In the genomic region with DNA sequence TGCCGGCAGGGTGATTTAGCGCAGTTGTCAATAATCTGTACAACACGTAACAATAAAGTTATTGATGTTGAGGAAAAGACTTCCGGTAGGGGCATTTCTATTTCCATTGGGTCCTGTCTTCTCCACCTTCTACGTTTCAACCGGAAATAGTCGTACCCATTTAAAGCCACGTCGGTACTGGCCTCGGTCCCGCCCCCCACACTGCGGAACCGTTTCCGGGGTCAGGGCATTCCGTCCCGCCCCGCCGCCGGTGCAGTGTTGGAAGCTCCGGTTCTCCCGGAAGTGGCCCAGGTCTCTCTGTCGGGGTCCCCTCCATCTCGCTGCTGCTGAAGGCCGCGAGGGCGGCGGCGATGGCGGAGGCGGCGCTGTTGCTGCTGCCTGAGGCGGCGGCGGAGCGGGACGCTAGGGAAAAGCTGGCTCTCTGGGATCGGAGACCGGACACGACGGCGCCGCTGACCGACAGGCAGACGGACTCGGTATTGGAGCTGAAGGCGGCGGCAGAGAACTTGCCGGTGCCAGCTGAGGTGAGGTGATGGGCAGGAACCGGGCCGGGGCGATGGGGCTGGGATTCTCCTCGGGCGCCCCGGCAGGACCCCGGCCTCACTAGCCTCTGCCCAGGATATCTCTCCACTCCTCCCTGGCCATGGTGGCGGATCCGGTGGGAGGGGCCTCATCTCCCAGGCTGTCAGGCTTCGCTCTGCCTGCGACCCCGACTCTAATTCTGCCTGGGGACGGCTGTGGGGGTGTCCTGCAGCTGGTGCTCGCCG, we compare ENCODE assay signal across 8 cellular contexts. TPM values are rescaled to one million over a fixed set of nuclear protein-coding genes. Genes with fewer than 3 reads are reported as not detected.
DNase-seq lines count a peak whose midpoint lies in the region; ATAC-seq and TF ChIP-seq lines count a peak whose summit lies in the region.

A gene with protein sequence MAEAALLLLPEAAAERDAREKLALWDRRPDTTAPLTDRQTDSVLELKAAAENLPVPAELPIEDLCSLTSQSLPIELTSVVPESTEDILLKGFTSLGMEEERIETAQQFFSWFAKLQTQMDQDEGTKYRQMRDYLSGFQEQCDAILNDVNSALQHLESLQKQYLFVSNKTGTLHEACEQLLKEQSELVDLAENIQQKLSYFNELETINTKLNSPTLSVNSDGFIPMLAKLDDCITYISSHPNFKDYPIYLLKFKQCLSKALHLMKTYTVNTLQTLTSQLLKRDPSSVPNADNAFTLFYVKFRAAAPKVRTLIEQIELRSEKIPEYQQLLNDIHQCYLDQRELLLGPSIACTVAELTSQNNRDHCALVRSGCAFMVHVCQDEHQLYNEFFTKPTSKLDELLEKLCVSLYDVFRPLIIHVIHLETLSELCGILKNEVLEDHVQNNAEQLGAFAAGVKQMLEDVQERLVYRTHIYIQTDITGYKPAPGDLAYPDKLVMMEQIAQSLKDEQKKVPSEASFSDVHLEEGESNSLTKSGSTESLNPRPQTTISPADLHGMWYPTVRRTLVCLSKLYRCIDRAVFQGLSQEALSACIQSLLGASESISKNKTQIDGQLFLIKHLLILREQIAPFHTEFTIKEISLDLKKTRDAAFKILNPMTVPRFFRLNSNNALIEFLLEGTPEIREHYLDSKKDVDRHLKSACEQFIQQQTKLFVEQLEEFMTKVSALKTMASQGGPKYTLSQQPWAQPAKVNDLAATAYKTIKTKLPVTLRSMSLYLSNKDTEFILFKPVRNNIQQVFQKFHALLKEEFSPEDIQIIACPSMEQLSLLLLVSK (plus strand): TSS at position 253 of the 767 bp plus-strand sequence. CDS start 98 bp downstream, at position 351.

- peak within 1 kb of the TSS; percentile 88 for H3K4me3 ChIP-seq in LNCaP clone FGC (ENCODE audit: low read depth, low read length)

- POLR2A ChIA-PET in RWPE1 (lab: Yijun Ruan, JAX; ENCODE audit: low non-redundant PET): no interaction called here

- DNase-seq in EL: peak; percentile 97
- DNase-seq in GOT3 (lab: John Stamatoyannopoulos, UW): peak; percentile 72
- peak; percentile 96 for DNase-seq in LNCaP clone FGC (ENCODE audit: low read depth)
- DNase-seq in RWPE1 (ENCODE audit: low spot score): peak; percentile 98
- DNase-seq in fibroblast of gingiva (ENCODE audit: low read depth): peak; percentile 98
- peak; percentile 95 for DNase-seq in naive B cell

- H3K9me3 Mint-ChIP-seq in activated T-helper 17 cell treated with anti-CD3 and anti-CD28 coated beads, Interleukin-2, amount 50 U/mL, for 72 hours: no peaks in the 10 kb centered on the region
- H3K9me3 Mint-ChIP-seq in naive B cell: no peaks in the 10 kb centered on the region
- H3K9me3 Mint-ChIP-seq in stimulated activated memory B cell treated with anti-CD40 and anti-IgM and Interleukin-4, amounts not matched to agents 10 μg/mL and 1 μg/mL and 100 μg/mL, for 72 hours: no peaks in the 10 kb centered on the region

- H3K4me1 Mint-ChIP-seq in activated T-helper 17 cell treated with anti-CD3 and anti-CD28 coated beads, Interleukin-2, amount 50 U/mL, for 72 hours: peaks cover 28% of the 10 kb centered on the region
- peaks cover 33 to 47% (median 39%) of the 10 kb centered on the region in 3 donors for H3K4me1 Mint-ChIP-seq in naive B cell
- H3K4me1 Mint-ChIP-seq in stimulated activated memory B cell treated with anti-CD40 and anti-IgM and Interleukin-4, amounts not matched to agents 10 μg/mL and 1 μg/mL and 100 μg/mL, for 72 hours: peaks cover 40% of the 10 kb centered on the region

- peak within 1 kb of the TSS; percentile 94 for H3K27ac ChIP-seq in RWPE1

- CTCF ChIA-PET in RWPE1 (lab: Yijun Ruan, JAX): interaction anchor here (0.6 to 0.8 kb wide), 3 partner anchors 16 to 47 kb away, joined by 3 to 5 read pairs (median 4); no protein-coding TSS in a partner anchor

- H3K4me3 Mint-ChIP-seq in activated T-helper 17 cell treated with anti-CD3 and anti-CD28 coated beads, Interleukin-2, amount 50 U/mL, for 72 hours: peak within 1 kb of the TSS; percentile 97
- peak within 1 kb of the TSS; percentile 92 to 96 (median 94) for H3K4me3 Mint-ChIP-seq in naive B cell
- peak within 1 kb of the TSS; percentile 91 for H3K4me3 Mint-ChIP-seq in stimulated activated memory B cell treated with anti-CD40 and anti-IgM and Interleukin-4, amounts not matched to agents 10 μg/mL and 1 μg/mL and 100 μg/mL, for 72 hours

- peaks cover 18% of the 10 kb centered on the region for H3K36me3 Mint-ChIP-seq in activated T-helper 17 cell treated with anti-CD3 and anti-CD28 coated beads, Interleukin-2, amount 50 U/mL, for 72 hours (ENCODE audit: low read depth)
- H3K36me3 Mint-ChIP-seq in naive B cell: no peaks in the 10 kb centered on the region
- H3K36me3 Mint-ChIP-seq in stimulated activated memory B cell treated with anti-CD40 and anti-IgM and Interleukin-4, amounts not matched to agents 10 μg/mL and 1 μg/mL and 100 μg/mL, for 72 hours: peaks cover 4% of the 10 kb centered on the region

- H3K27me3 Mint-ChIP-seq in activated T-helper 17 cell treated with anti-CD3 and anti-CD28 coated beads, Interleukin-2, amount 50 U/mL, for 72 hours: no peaks in the 10 kb centered on the region
- no peaks in the 10 kb centered on the region for H3K27me3 Mint-ChIP-seq in naive B cell
- H3K27me3 Mint-ChIP-seq in stimulated activated memory B cell treated with anti-CD40 and anti-IgM and Interleukin-4, amounts not matched to agents 10 μg/mL and 1 μg/mL and 100 μg/mL, for 72 hours: peaks cover under 1% of the 10 kb centered on the region

- peak; percentile 98 for ATAC-seq in activated T-helper 17 cell treated with anti-CD3 and anti-CD28 coated beads, Interleukin-2, amount 50 U/mL, for 72 hours (replicated peaks)
- peak; percentile 94 for ATAC-seq in naive B cell (ENCODE audit: low read depth in 2 of 2)
- ATAC-seq in stimulated activated memory B cell treated with anti-CD40 and anti-IgM and Interleukin-4, amounts not matched to agents 10 μg/mL and 1 μg/mL and 100 μg/mL, for 72 hours: peak; percentile 99

- H3K27ac Mint-ChIP-seq in activated T-helper 17 cell treated with anti-CD3 and anti-CD28 coated beads, Interleukin-2, amount 50 U/mL, for 72 hours: peak within 1 kb of the TSS; percentile 96
- H3K27ac Mint-ChIP-seq in naive B cell: peak within 1 kb of the TSS; percentile 76 to 97 (median 92)
- peak within 1 kb of the TSS; percentile 92 for H3K27ac Mint-ChIP-seq in stimulated activated memory B cell treated with anti-CD40 and anti-IgM and Interleukin-4, amounts not matched to agents 10 μg/mL and 1 μg/mL and 100 μg/mL, for 72 hours

- TF ChIP-seq CTCF in LNCaP clone FGC (IDR thresholded peaks at IDR 0.05; ENCODE audit: control insufficient read depth, extremely low read depth, insufficient read depth) (no peak; the same call in 1 of the 2 replicates), RWPE1 (conservative IDR thresholded peaks at IDR 0.05; ENCODE audit: low read depth) (peak; percentile 3)

RNA-seq across cellular contexts. Expression of the gene that starts here (rescaled TPM):
- 10 to 100 TPM; 22.5 to 24.4 TPM for total RNA-seq in activated T-helper 17 cell treated with anti-CD3 and anti-CD28 coated beads, Interleukin-2, amount 50 U/mL, for 72 hours
- 10 to 100 TPM; 12.4 to 63.1 (median 29.9) TPM for polyA plus RNA-seq in naive B cell (ENCODE audit: low read depth in 6 of 6)

Comparison
In these comparisons a context has a peak if more than half of its experiments do, and no peak if none do; other contexts are left out.
1. Peak in every context shown above with its lines: DNase-seq, ATAC-seq, H3K4me3 ChIP-seq and H3K27ac ChIP-seq.